Comparison of ENCODE assay signal across 22 cellular contexts in the genomic region with DNA sequence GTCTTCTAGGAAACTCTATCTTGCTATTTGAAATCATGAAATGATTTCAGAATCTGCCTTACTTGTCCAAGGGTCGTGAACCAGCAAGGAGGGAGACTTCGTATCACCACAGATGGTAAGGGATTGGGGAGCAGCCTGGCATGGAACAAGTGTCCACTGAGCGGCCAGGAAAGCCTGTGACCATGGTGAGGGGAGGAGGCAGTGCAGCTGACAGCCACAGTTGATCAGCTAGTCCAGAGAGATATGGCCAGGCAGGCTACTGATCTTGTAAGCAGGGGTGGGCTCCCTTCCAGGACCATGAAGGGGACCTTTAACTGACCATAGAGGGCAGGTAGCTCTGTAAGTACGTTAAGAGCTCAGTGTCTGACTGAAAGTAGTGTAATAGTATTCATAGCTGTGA.
DNase-seq lines count a peak whose midpoint lies in the region; ATAC-seq and TF ChIP-seq lines count a peak whose summit lies in the region.
"Had no signal": no experiment of that assay in that cellular context is flagged by ENCODE, and none has a peak within 500 bp of the region (broad histone marks: within the 10 kb centered on the region; RNA-seq: fewer than 3 reads in every experiment).

No MANE protein-coding gene starts in this region.

- H3K27me3 Mint-ChIP-seq in Caco-2 (ENCODE audit: insufficient read depth, unreplicated experiment) = no peaks in the 10 kb centered on the region
- peaks cover 3% of the 10 kb centered on the region for H3K27me3 Mint-ChIP-seq in glutamatergic neuron (ENCODE audit: unreplicated experiment)
- no peaks in the 10 kb centered on the region for H3K27me3 Mint-ChIP-seq in MCF 10A (ENCODE audit: insufficient read depth, unreplicated experiment)

- H3K4me1 ChIP-seq in right atrium auricular region (no peaks in the 10 kb centered on the region), Caco-2 (peaks cover 61% of the 10 kb centered on the region)
- H3K4me1 ChIP-seq: BLaER1 had no signal

- H3K4me3 Mint-ChIP-seq in Caco-2 (ENCODE audit: unreplicated experiment) = no peak overlapping the region
- H3K4me3 Mint-ChIP-seq in glutamatergic neuron (ENCODE audit: unreplicated experiment) = no peak overlapping the region
- H3K4me3 Mint-ChIP-seq in MCF 10A (ENCODE audit: unreplicated experiment) = no peak overlapping the region
- H3K4me3 Mint-ChIP-seq: B cell; CD4-positive, CD25-positive, alpha-beta regulatory T cell; CD8-positive, alpha-beta T cell; HFFc6 had no signal

- peak; percentile 67 for ATAC-seq in Right ventricle myocardium superior (ENCODE audit: poor library complexity)
- ATAC-seq: CD8-positive, alpha-beta T cell; GM12878 had no signal

- peaks cover 19% of the 10 kb centered on the region for H3K9me3 Mint-ChIP-seq in Caco-2 (ENCODE audit: unreplicated experiment)
- H3K9me3 Mint-ChIP-seq in glutamatergic neuron (ENCODE audit: unreplicated experiment) = peaks cover 6% of the 10 kb centered on the region
- no peaks in the 10 kb centered on the region for H3K9me3 Mint-ChIP-seq in MCF 10A (ENCODE audit: unreplicated experiment)
- H3K9me3 Mint-ChIP-seq: HFFc6 had no signal

- BruUV-seq in Caco-2 (replicated peaks; lab: Mats Ljungman, UMichigan) (no TSS peak), MCF 10A (replicated peaks; lab: Mats Ljungman, UMichigan) (no TSS peak)

- no peaks in the 10 kb centered on the region for H3K36me3 ChIP-seq in right atrium auricular region
- H3K36me3 ChIP-seq in Caco-2 (ENCODE audit: control insufficient read depth, insufficient read depth, low read length) = no peaks in the 10 kb centered on the region
- H3K36me3 ChIP-seq: BLaER1 had no signal

- H3K27ac Mint-ChIP-seq in Caco-2 (ENCODE audit: unreplicated experiment) = peak overlapping the region; percentile 80
- H3K27ac Mint-ChIP-seq in glutamatergic neuron (ENCODE audit: unreplicated experiment) = peak overlapping the region; percentile 81
- no peak overlapping the region for H3K27ac Mint-ChIP-seq in MCF 10A (ENCODE audit: low read depth, unreplicated experiment)
- H3K27ac Mint-ChIP-seq: B cell; CD4-positive, CD25-positive, alpha-beta regulatory T cell; CD8-positive, alpha-beta T cell; HFFc6 had no signal

- no peaks in the 10 kb centered on the region for H3K9me3 ChIP-seq in right atrium auricular region
- H3K9me3 ChIP-seq in Caco-2 = no peaks in the 10 kb centered on the region; the same call in 1 of the 2 replicates
- H3K9me3 ChIP-seq: BLaER1 had no signal

- DNase-seq in Right ventricle myocardium superior = no peak
- DNase-seq in right atrium auricular region (ENCODE audit: low spot score) = no peak
- DNase-seq in Caco-2 = no peak
- DNase-seq in glutamatergic neuron = no peak
- DNase-seq in posterior vena cava (ENCODE audit: low spot score) = peak; percentile 62
- no peak for DNase-seq in hypothalamus (lab: John Stamatoyannopoulos, UW)
- no peak for DNase-seq in NCI-H2227 treated with DMSO at 0.1 percent for 48 hours (lab: John Stamatoyannopoulos, UW)
- no peak for DNase-seq in MCF 10A (ENCODE audit: unreplicated experiment)
- DNase-seq: CD4-positive, CD25-positive, alpha-beta regulatory T cell; CD8-positive, alpha-beta T cell; DMS 273 treated with DMSO at 0.1 percent for 48 hours; DMS79; EL; GDM1; GM23248; H7; HFFc6 had no signal

- POLR2A ChIA-PET in Caco-2 (lab: Charles Lee) = no interaction called here
- POLR2A ChIA-PET in MCF 10A (lab: Yijun Ruan, JAX) = no interaction called here

- H3K4me3 ChIP-seq in right atrium auricular region = no peak overlapping the region
- no peak overlapping the region for H3K4me3 ChIP-seq in Caco-2 (ENCODE audit: low read depth, low read length)
- H3K4me3 ChIP-seq: BLaER1, GM12878, GM23248 had no signal

- TF ChIP-seq CTCF in right atrium auricular region (IDR thresholded peaks at IDR 0.05) (no peak), Caco-2 (IDR thresholded peaks at IDR 0.05; ENCODE audit: insufficient read depth in 1 of 2, low read depth in 1 of 2, low read length in 1 of 2, severe bottlenecking in 1 of 2, unreplicated experiment in 1 of 2) (no peak), glutamatergic neuron (IDR thresholded peaks at IDR 0.05; ENCODE audit: partially characterized antibody, unreplicated experiment) (no peak), MCF 10A (IDR thresholded peaks at IDR 0.05; ENCODE audit: unreplicated experiment) (no peak)

- CTCF ChIA-PET in Caco-2 (lab: Charles Lee) = no interaction called here
- CTCF ChIA-PET in MCF 10A (lab: Yijun Ruan, JAX) = no interaction called here

- H3K36me3 Mint-ChIP-seq in Caco-2 (ENCODE audit: insufficient read depth, unreplicated experiment) = peaks cover 5% of the 10 kb centered on the region
- no peaks in the 10 kb centered on the region for H3K36me3 Mint-ChIP-seq in glutamatergic neuron (ENCODE audit: unreplicated experiment)
- H3K36me3 Mint-ChIP-seq in MCF 10A (ENCODE audit: insufficient read depth, unreplicated experiment) = no peaks in the 10 kb centered on the region
- H3K36me3 Mint-ChIP-seq: CD4-positive, CD25-positive, alpha-beta regulatory T cell; CD8-positive, alpha-beta T cell had no signal

- H3K27me3 ChIP-seq in right atrium auricular region (no peaks in the 10 kb centered on the region), Caco-2 (replicated peaks; ENCODE audit: control insufficient read depth, insufficient read depth, low read length) (no peaks in the 10 kb centered on the region)
- H3K27me3 ChIP-seq: BLaER1 had no signal

- H3K27ac ChIP-seq in right atrium auricular region = no peak overlapping the region
- H3K27ac ChIP-seq: 22Rv1, BLaER1, C4-2B, GM23248 had no signal

- intact Hi-C loops in Right ventricle myocardium superior (cut with DNase I) = no loop called here
- intact Hi-C loops in Caco-2 (cut with micrococcal nuclease; ENCODE audit: unreplicated experiment) = loop anchor here (10.0 kb wide), 1 partner anchor 604 kb away; no protein-coding TSS in a partner anchor
- intact Hi-C loops in posterior vena cava (cut with DNase I) = loop anchor here (5.0 to 10.0 kb wide), 2 partner anchors 46 to 48 kb away; no protein-coding TSS in a partner anchor
- intact Hi-C loops in MCF 10A (cut with micrococcal nuclease) = no loop called here

- peaks cover 16% of the 10 kb centered on the region for H3K4me1 Mint-ChIP-seq in Caco-2 (ENCODE audit: low read depth, unreplicated experiment)
- peaks cover 8% of the 10 kb centered on the region for H3K4me1 Mint-ChIP-seq in glutamatergic neuron (ENCODE audit: low read depth, unreplicated experiment)
- no peaks in the 10 kb centered on the region for H3K4me1 Mint-ChIP-seq in MCF 10A (ENCODE audit: insufficient read depth, unreplicated experiment)
- H3K4me1 Mint-ChIP-seq: B cell; CD4-positive, CD25-positive, alpha-beta regulatory T cell had no signal

Comparison
In these comparisons a context has a peak if more than half of its experiments do, and no peak if none do; other contexts are left out.
1. intact Hi-C loops: an anchor here in Caco-2 (10.0 kb wide) and posterior vena cava (5.0 to 10.0 kb wide); none called in Right ventricle myocardium superior and MCF 10A.